22 cellular contexts compared by ENCODE assay signal in genomic region chr9:135893104-135893503, GRCh38.
"Had no signal": no experiment of that assay in that cellular context is flagged by ENCODE, and none has a peak within 500 bp of the region (broad histone marks: within the 10 kb centered on the region; RNA-seq: fewer than 3 reads in every experiment).

No MANE protein-coding gene starts in this region.

- H3K27me3 ChIP-seq: colonic mucosa, gastroesophageal sphincter, heart right ventricle, left lung, neural progenitor cell, right atrium auricular region, suprapubic skin, vagina had no signal

- H3K27ac Mint-ChIP-seq: neural progenitor cell had no signal

- H3K9me3 ChIP-seq: colonic mucosa, gastroesophageal sphincter, left lung, prostate gland, right atrium auricular region, suprapubic skin, vagina had no signal

- DNase-seq: activated CD4-positive, alpha-beta T cell treated with anti-CD3 and anti-CD28 coated beads, Interleukin-2, amount 50 U/mL, for 48 hours; activated gamma-delta T cell treated with Interleukin-2 at 50 U/mL for 16 hours; anterior cingulate cortex; caudate nucleus; colonic mucosa; heart right ventricle; left lung; stimulated activated CD4-positive, alpha-beta T cell treated with anti-CD3 and anti-CD28 coated beads, Interleukin-12 subunit alpha, Interleukin-12 subunit beta, amount 100 ng/mL, for 4 hours; stimulated activated CD4-positive, alpha-beta T cell treated with anti-CD3 and anti-CD28 coated beads, Interleukin-1b, Interleukin-23, amount 100 ng/mL, for 48 hours; stimulated activated CD8-positive, alpha-beta memory T cell treated with anti-CD3 and anti-CD28 coated beads, Interleukin-4, amount 100 ng/mL, for 48 hours; stimulated activated naive CD4-positive, alpha-beta T cell treated with Interleukin-2 at 50 U/mL for 16 hours; trophoblast cell; WERI-Rb-1 had no signal

- H3K27me3 Mint-ChIP-seq: brain had no signal

- ATAC-seq: esophagus mucosa, gastroesophageal sphincter, heart right ventricle, left lung, SK-N-SH treated with all-trans-retinoic acid at 6 μM for 48 hours had no signal

- H3K4me3 Mint-ChIP-seq: brain, neural progenitor cell had no signal

- H3K27ac ChIP-seq: colonic mucosa, gastroesophageal sphincter, heart right ventricle, left lung, neural progenitor cell, prostate gland, right atrium auricular region, suprapubic skin, vagina, WERI-Rb-1 had no signal
